Comparison of ENCODE assay signal across 13 cellular contexts in genomic region chr19:900302-901111, GRCh38. TPM values are rescaled to one million over a fixed set of nuclear protein-coding genes. Genes with fewer than 3 reads are reported as not detected.
A peak's percentile ranks its signal among the peaks of the same experiment; 100 is the strongest.
DNase-seq lines count a peak whose midpoint lies in the region; ATAC-seq and TF ChIP-seq lines count a peak whose summit lies in the region.
"Had no signal": no experiment of that assay in that cellular context is flagged by ENCODE, and none has a peak within 500 bp of the region (broad histone marks: within the 10 kb centered on the region; RNA-seq: fewer than 3 reads in every experiment).

No MANE protein-coding gene starts in this region.

- no peak overlapping the region for H3K4ac ChIP-seq in IMR-90 (ENCODE audit: low read depth, low read length)

- in situ Hi-C loops in IMR-90 (cut with MboI; ENCODE audit: low sequenced_read_pairs), result no loop called here

- no peak overlapping the region for H3K18ac ChIP-seq in IMR-90 (ENCODE audit: low read depth, low read length)

- BruUV-seq in IMR-90 (replicated peaks; lab: Mats Ljungman, UMichigan), result no TSS peak

- H3K9me3 Mint-ChIP-seq in activated CD4-positive, alpha-beta T cell treated with anti-CD3 and anti-CD28 coated beads for 36 hours (ENCODE audit: low read depth), result no peaks in the 10 kb centered on the region
- H3K9me3 Mint-ChIP-seq in activated naive CD4-positive, alpha-beta T cell treated with anti-CD3 and anti-CD28 coated beads, Interleukin-2, amount 50 U/mL, for 72 hours, result no peaks in the 10 kb centered on the region
- H3K9me3 Mint-ChIP-seq in natural killer cell treated with Interleukin-12 subunit alpha and Interleukin-12 subunit beta and Interleukin-15 and Interleukin-18, amount 100 ng/mL, for 72 hours, result no peaks in the 10 kb centered on the region
- H3K9me3 Mint-ChIP-seq: activated T-helper 2 cell treated with anti-CD3 and anti-CD28 coated beads, Interferon-gamma antibody, Interleukin-2, Interleukin-4, amounts not matched to agents 10 μg/mL and 5 μg/mL and 100 μg/mL, durations not matched to agents 14 hours and 24 hours and 36 hours had no signal

- dilution Hi-C loops in IMR-90 (cut with HindIII; ENCODE audit: low sequenced_read_pairs, unreplicated experiment), result no loop called here

- no peaks in the 10 kb centered on the region for H3K27me3 ChIP-seq in IMR-90 (ENCODE audit: control insufficient read depth, insufficient read depth, low read length)
- H3K27me3 ChIP-seq: BLaER1 treated with 17β-estradiol and CSF1 and Interleukin-3, amounts not matched to agents 10 nM and 100 nM had no signal

- no peak overlapping the region for H3K27ac ChIP-seq in IMR-90 (ENCODE audit: insufficient read depth, low read length)
- H3K27ac ChIP-seq: BLaER1 treated with 17β-estradiol and CSF1 and Interleukin-3, amounts not matched to agents 10 nM and 100 nM had no signal

- no peak overlapping the region for H3K14ac ChIP-seq in IMR-90 (replicated peaks; ENCODE audit: low read depth, low read length)

- no peak overlapping the region for H2BK15ac ChIP-seq in IMR-90 (ENCODE audit: low read depth, low read length)

- POLR2A ChIA-PET in activated CD4-positive, alpha-beta T cell treated with anti-CD3 and anti-CD28 coated beads for 36 hours (lab: Charles Lee), result no interaction called here
- POLR2A ChIA-PET in IMR-90 (lab: Charles Lee; ENCODE audit: unreplicated experiment), result no interaction called here

- peaks cover 27% of the 10 kb centered on the region; the same call in 1 of the 2 replicates for H3K36me3 ChIP-seq in IMR-90 (ENCODE audit: control insufficient read depth, insufficient read depth, low read length)

- no peak overlapping the region for H4K91ac ChIP-seq in IMR-90 (ENCODE audit: insufficient read depth, low read depth, low read length)

- H3K27ac Mint-ChIP-seq in activated CD4-positive, alpha-beta T cell treated with anti-CD3 and anti-CD28 coated beads for 36 hours, result no peak overlapping the region
- peak overlapping the region in 1 of 2 donors; percentile 29 for H3K27ac Mint-ChIP-seq in activated naive CD4-positive, alpha-beta T cell treated with anti-CD3 and anti-CD28 coated beads, Interleukin-2, amount 50 U/mL, for 72 hours
- no peak overlapping the region for H3K27ac Mint-ChIP-seq in natural killer cell treated with Interleukin-12 subunit alpha and Interleukin-12 subunit beta and Interleukin-15 and Interleukin-18, amount 100 ng/mL, for 72 hours
- H3K27ac Mint-ChIP-seq: activated T-helper 2 cell treated with anti-CD3 and anti-CD28 coated beads, Interferon-gamma antibody, Interleukin-2, Interleukin-4, amounts not matched to agents 10 μg/mL and 5 μg/mL and 100 μg/mL, durations not matched to agents 14 hours and 24 hours and 36 hours had no signal

- H2AFZ ChIP-seq in IMR-90 (replicated peaks; ENCODE audit: low read length, poor library complexity), result no peak overlapping the region

- no peak overlapping the region for H4K5ac ChIP-seq in IMR-90 (ENCODE audit: low read depth, low read length)

- intact Hi-C loops in activated CD4-positive, alpha-beta T cell treated with anti-CD3 and anti-CD28 coated beads for 36 hours (cut with DNase I, micrococcal nuclease), result no loop called here
- intact Hi-C loops in IMR-90 (cut with micrococcal nuclease), result no loop called here

- TF ChIP-seq POLR2A in IMR-90 (IDR thresholded peaks at IDR 0.05; ENCODE audit: low read depth, low read length), result no peak

- peaks cover 47% of the 10 kb centered on the region for H4K20me1 ChIP-seq in IMR-90 (ENCODE audit: insufficient read depth, low read length)

- no peak overlapping the region for H3K4me3 Mint-ChIP-seq in activated CD4-positive, alpha-beta T cell treated with anti-CD3 and anti-CD28 coated beads for 36 hours
- no peak overlapping the region for H3K4me3 Mint-ChIP-seq in natural killer cell treated with Interleukin-12 subunit alpha and Interleukin-12 subunit beta and Interleukin-15 and Interleukin-18, amount 100 ng/mL, for 72 hours

- DNase-seq in activated CD4-positive, alpha-beta T cell treated with anti-CD3 and anti-CD28 coated beads for 36 hours, result peak; percentile 67
- no peak for DNase-seq in activated CD4-positive, alpha-beta T cell treated with anti-CD3 and anti-CD28 coated beads for 1 hour
- DNase-seq in IMR-90 (no peak), DMS153 (lab: John Stamatoyannopoulos, UW) (no peak)
- DNase-seq in activated naive CD4-positive, alpha-beta T cell treated with anti-CD3 and anti-CD28 coated beads, Interleukin-2, amount 50 U/mL, for 72 hours (ENCODE audit: low spot score in 2 of 2), result peak in 1 of 2 donors; percentile 35
- DNase-seq in natural killer cell treated with Interleukin-12 subunit alpha and Interleukin-12 subunit beta and Interleukin-15 and Interleukin-18, amount 100 ng/mL, for 72 hours (ENCODE audit: low spot score), result no peak
- DNase-seq: effector CD4-positive, alpha-beta T cell; NCI-H1417 treated with DMSO at 0.1 percent for 48 hours had no signal

- no peaks in the 10 kb centered on the region for H3K9me3 ChIP-seq in IMR-90 (ENCODE audit: control insufficient read depth, insufficient read depth, low read length)
- H3K9me3 ChIP-seq: BLaER1 treated with 17β-estradiol and CSF1 and Interleukin-3, amounts not matched to agents 10 nM and 100 nM had no signal

- H3K4me1 Mint-ChIP-seq in activated CD4-positive, alpha-beta T cell treated with anti-CD3 and anti-CD28 coated beads for 36 hours, result peaks cover 18% of the 10 kb centered on the region
- H3K4me1 Mint-ChIP-seq in natural killer cell treated with Interleukin-12 subunit alpha and Interleukin-12 subunit beta and Interleukin-15 and Interleukin-18, amount 100 ng/mL, for 72 hours (ENCODE audit: low read depth in 2 of 2), result peaks cover 0 to 3% of the 10 kb centered on the region in 2 donors

- ATAC-seq in activated CD4-positive, alpha-beta T cell treated with anti-CD3 and anti-CD28 coated beads for 36 hours, result peak; percentile 54
- ATAC-seq in IMR-90 (ENCODE audit: low read depth) (peak; percentile 46), GM21576 (IDR thresholded peaks at IDR 0.05; ENCODE audit: unreplicated experiment) (no peak), HG02588 (IDR thresholded peaks at IDR 0.05; ENCODE audit: unreplicated experiment) (no peak)
- ATAC-seq in activated naive CD4-positive, alpha-beta T cell treated with anti-CD3 and anti-CD28 coated beads, Interleukin-2, amount 50 U/mL, for 72 hours, result peak; percentile 32 to 75
- ATAC-seq in natural killer cell treated with Interleukin-12 subunit alpha and Interleukin-12 subunit beta and Interleukin-15 and Interleukin-18, amount 100 ng/mL, for 72 hours, result peak; percentile 34 to 52

- H3K4me3 ChIP-seq in IMR-90 (ENCODE audit: insufficient read depth, low read depth, low read length), result no peak overlapping the region
- H3K4me3 ChIP-seq: BLaER1 treated with 17β-estradiol and CSF1 and Interleukin-3, amounts not matched to agents 10 nM and 100 nM had no signal

- no peak overlapping the region for H4K8ac ChIP-seq in IMR-90 (ENCODE audit: low read depth in 2 of 2, low read length in 2 of 2)

- WGBS in IMR-90 (ENCODE audit: extremely low coverage in 2 of 2, insufficient read length in 1 of 2), 2 experiments, result 94% methylated on average over 13 of the region's 30 CpGs; no CpG with 5 or more reads in 1 of the 2 experiments

- H3K4me2 ChIP-seq in IMR-90 (ENCODE audit: low read depth, low read length), result no peak overlapping the region
- H3K4me2 ChIP-seq: BLaER1 treated with 17β-estradiol and CSF1 and Interleukin-3, amounts not matched to agents 10 nM and 100 nM had no signal

- CTCF ChIA-PET in activated CD4-positive, alpha-beta T cell treated with anti-CD3 and anti-CD28 coated beads for 36 hours (lab: Charles Lee), result no interaction called here
- CTCF ChIA-PET in IMR-90 (lab: Yijun Ruan, JAX), result no interaction called here

- H3K56ac ChIP-seq in IMR-90 (ENCODE audit: extremely low read depth, insufficient read depth, low read length), result no peak overlapping the region

- peaks cover 2% of the 10 kb centered on the region; the same call in 1 of the 2 replicates for H3K4me1 ChIP-seq in IMR-90 (ENCODE audit: control insufficient read depth, insufficient read depth, low read length)

- peaks cover under 1% of the 10 kb centered on the region; the same call in 1 of the 2 replicates for H3K9me1 ChIP-seq in IMR-90 (ENCODE audit: insufficient read depth, low read length)

- H3K27me3 Mint-ChIP-seq in activated CD4-positive, alpha-beta T cell treated with anti-CD3 and anti-CD28 coated beads for 36 hours, result no peaks in the 10 kb centered on the region
- no peaks in the 10 kb centered on the region for H3K27me3 Mint-ChIP-seq in natural killer cell treated with Interleukin-12 subunit alpha and Interleukin-12 subunit beta and Interleukin-15 and Interleukin-18, amount 100 ng/mL, for 72 hours

- H2BK5ac ChIP-seq in IMR-90 (ENCODE audit: low read depth, low read length, poor library complexity, severe bottlenecking), result no peak overlapping the region

- no peak overlapping the region for H3K23ac ChIP-seq in IMR-90 (ENCODE audit: low read depth, low read length)

- H2BK120ac ChIP-seq in IMR-90 (ENCODE audit: low read depth, low read length), result no peak overlapping the region

- H3K36me3 Mint-ChIP-seq in activated CD4-positive, alpha-beta T cell treated with anti-CD3 and anti-CD28 coated beads for 36 hours (ENCODE audit: low read depth), result peaks cover 21% of the 10 kb centered on the region
- H3K36me3 Mint-ChIP-seq in activated naive CD4-positive, alpha-beta T cell treated with anti-CD3 and anti-CD28 coated beads, Interleukin-2, amount 50 U/mL, for 72 hours, result no peaks in the 10 kb centered on the region
- H3K36me3 Mint-ChIP-seq in natural killer cell treated with Interleukin-12 subunit alpha and Interleukin-12 subunit beta and Interleukin-15 and Interleukin-18, amount 100 ng/mL, for 72 hours, result no peaks in the 10 kb centered on the region

- H2AK5ac ChIP-seq in IMR-90 (ENCODE audit: low read depth, low read length), result no peak overlapping the region

- H3K79me1 ChIP-seq in IMR-90 (ENCODE audit: low read depth in 1 of 2, low read length in 2 of 2), result peaks cover 10 to 43% of the 10 kb centered on the region in 2 experiments

- no peak for TF ChIP-seq RAD21 in IMR-90 (IDR thresholded peaks at IDR 0.05; ENCODE audit: low read length)

- no peak overlapping the region for H3K9ac ChIP-seq in IMR-90 (ENCODE audit: low read depth, low read length)
- H3K9ac ChIP-seq: BLaER1 treated with 17β-estradiol and CSF1 and Interleukin-3, amounts not matched to agents 10 nM and 100 nM had no signal

- TF ChIP-seq CTCF in IMR-90 (conservative IDR thresholded peaks at IDR 0.05; ENCODE audit: low read depth, low read length), result no peak

- no peak overlapping the region for H2BK20ac ChIP-seq in IMR-90 (ENCODE audit: low read depth, low read length)

- peak overlapping the region; percentile 28 for H2AK9ac ChIP-seq in IMR-90 (replicated peaks; ENCODE audit: low read depth, low read length, poor library complexity)

RNA-seq across cellular contexts. Expression of gene RNU6-9, which starts 7.2 kb away (rescaled TPM):
- not detected for total RNA-seq in activated CD4-positive, alpha-beta T cell treated with anti-CD3 and anti-CD28 coated beads for 36 hours
- total RNA-seq in IMR-90 (2012; rRNA removed), result not detected in 2 replicates
- not detected in 2 replicates for polyA plus RNA-seq in IMR-90 (2012; rRNA removed)
- not detected in 2 replicates for polyA plus RNA-seq in IMR-90 (2012; cell fraction: cytosol; rRNA removed)
- not detected in 2 replicates for polyA plus RNA-seq in IMR-90 (2012; cell fraction: nucleus; rRNA removed; ENCODE audit: low replicate concordance)
- total RNA-seq in activated naive CD4-positive, alpha-beta T cell treated with anti-CD3 and anti-CD28 coated beads, Interleukin-2, amount 50 U/mL, for 72 hours, result not detected
- total RNA-seq in natural killer cell treated with Interleukin-12 subunit alpha and Interleukin-12 subunit beta and Interleukin-15 and Interleukin-18, amount 100 ng/mL, for 72 hours, result not detected
- total RNA-seq: activated T-helper 2 cell treated with anti-CD3 and anti-CD28 coated beads, Interferon-gamma antibody, Interleukin-2, Interleukin-4, amounts not matched to agents 10 μg/mL and 5 μg/mL and 100 μg/mL, durations not matched to agents 14 hours and 24 hours and 36 hours; pulmonary artery endothelial cell had no signal

RNA-seq across cellular contexts. Expression of gene MED16, which starts 7.5 kb away (rescaled TPM):
- 10 to 100 TPM; 52.6 to 70.3 TPM for total RNA-seq in activated CD4-positive, alpha-beta T cell treated with anti-CD3 and anti-CD28 coated beads for 36 hours
- 8.1 and 15.3 TPM in 2 replicates for total RNA-seq in IMR-90 (2012; rRNA removed)
- polyA plus RNA-seq in IMR-90 (2012; rRNA removed), result 40.2 and 49.0 TPM in 2 replicates
- polyA plus RNA-seq in IMR-90 (2012; cell fraction: cytosol; rRNA removed), result 38.6 and 59.2 TPM in 2 replicates
- polyA plus RNA-seq in IMR-90 (2012; cell fraction: nucleus; rRNA removed; ENCODE audit: low replicate concordance), result 38.3 and 110 TPM in 2 replicates
- 10 to 100 TPM; 42.0 to 61.8 TPM for total RNA-seq in activated naive CD4-positive, alpha-beta T cell treated with anti-CD3 and anti-CD28 coated beads, Interleukin-2, amount 50 U/mL, for 72 hours
- 10 to 100 TPM; 46.4 to 79.6 TPM for total RNA-seq in natural killer cell treated with Interleukin-12 subunit alpha and Interleukin-12 subunit beta and Interleukin-15 and Interleukin-18, amount 100 ng/mL, for 72 hours

RNA-seq across cellular contexts. Expression of gene R3HDM4, which starts 12.5 kb away (rescaled TPM):
- 10 to 100 TPM; 73.7 to 83.3 TPM for total RNA-seq in activated CD4-positive, alpha-beta T cell treated with anti-CD3 and anti-CD28 coated beads for 36 hours
- 8.9 and 9.0 TPM in 2 replicates for total RNA-seq in IMR-90 (2012; rRNA removed)
- polyA plus RNA-seq in IMR-90 (2012; rRNA removed), result 51.5 and 52.5 TPM in 2 replicates
- 36.9 and 69.3 TPM in 2 replicates for polyA plus RNA-seq in IMR-90 (2012; cell fraction: cytosol; rRNA removed)
- 60.4 and 87.8 TPM in 2 replicates for polyA plus RNA-seq in IMR-90 (2012; cell fraction: nucleus; rRNA removed; ENCODE audit: low replicate concordance)
- 100 to 1,000 TPM in 1 of 2 donors, 10 to 100 TPM in 1; 98.3 to 102 TPM for total RNA-seq in activated naive CD4-positive, alpha-beta T cell treated with anti-CD3 and anti-CD28 coated beads, Interleukin-2, amount 50 U/mL, for 72 hours
- total RNA-seq in natural killer cell treated with Interleukin-12 subunit alpha and Interleukin-12 subunit beta and Interleukin-15 and Interleukin-18, amount 100 ng/mL, for 72 hours, result 10 to 100 TPM; 48.4 to 68.3 TPM

RNA-seq across cellular contexts. Expression of gene KISS1R, which starts 16.6 kb away (rescaled TPM):
- 10 to 100 TPM; 14.3 to 18.4 TPM for total RNA-seq in activated CD4-positive, alpha-beta T cell treated with anti-CD3 and anti-CD28 coated beads for 36 hours
- total RNA-seq in IMR-90 (2012; rRNA removed), result not detected in 2 replicates
- polyA plus RNA-seq in IMR-90 (2012; rRNA removed), result not detected in 2 replicates
- 0.02 and 0.09 TPM in 2 replicates for polyA plus RNA-seq in IMR-90 (2012; cell fraction: cytosol; rRNA removed)
- polyA plus RNA-seq in IMR-90 (2012; cell fraction: nucleus; rRNA removed; ENCODE audit: low replicate concordance), result 0.13 TPM in 1 of 2 replicates, not detected in the other
- total RNA-seq in activated naive CD4-positive, alpha-beta T cell treated with anti-CD3 and anti-CD28 coated beads, Interleukin-2, amount 50 U/mL, for 72 hours, result 10 to 100 TPM; 10.9 to 32.4 TPM
- 1 to 10 TPM in 1 of 2 donors, not detected in 1; 1.1 TPM for total RNA-seq in natural killer cell treated with Interleukin-12 subunit alpha and Interleukin-12 subunit beta and Interleukin-15 and Interleukin-18, amount 100 ng/mL, for 72 hours
- total RNA-seq: pulmonary artery endothelial cell had no signal

RNA-seq across cellular contexts. Expression of gene ARID3A, which starts 25.3 kb away (rescaled TPM):
- total RNA-seq in activated CD4-positive, alpha-beta T cell treated with anti-CD3 and anti-CD28 coated beads for 36 hours, result 10 to 100 TPM; 25.1 to 36.0 TPM
- total RNA-seq in IMR-90 (2012; rRNA removed), result 16.0 and 16.7 TPM in 2 replicates
- 23.1 and 29.4 TPM in 2 replicates for polyA plus RNA-seq in IMR-90 (2012; rRNA removed)
- polyA plus RNA-seq in IMR-90 (2012; cell fraction: cytosol; rRNA removed), result 11.4 and 20.8 TPM in 2 replicates
- polyA plus RNA-seq in IMR-90 (2012; cell fraction: nucleus; rRNA removed; ENCODE audit: low replicate concordance), result 47.6 and 91.2 TPM in 2 replicates
- total RNA-seq in activated naive CD4-positive, alpha-beta T cell treated with anti-CD3 and anti-CD28 coated beads, Interleukin-2, amount 50 U/mL, for 72 hours, result 10 to 100 TPM; 22.4 to 35.7 TPM
- total RNA-seq in natural killer cell treated with Interleukin-12 subunit alpha and Interleukin-12 subunit beta and Interleukin-15 and Interleukin-18, amount 100 ng/mL, for 72 hours, result 10 to 100 TPM; 42.8 to 46.1 TPM

Comparison
In these comparisons a context has a peak if more than half of its experiments do, and no peak if none do; other contexts are left out.
1. ATAC-seq: peak in activated CD4-positive, alpha-beta T cell treated with anti-CD3 and anti-CD28 coated beads for 36 hours (single experiment), IMR-90 (single experiment), activated naive CD4-positive, alpha-beta T cell treated with anti-CD3 and anti-CD28 coated beads, Interleukin-2, amount 50 U/mL, for 72 hours (2 of 2) and natural killer cell treated with Interleukin-12 subunit alpha and Interleukin-12 subunit beta and Interleukin-15 and Interleukin-18, amount 100 ng/mL, for 72 hours (2 of 2); none in GM21576 (single experiment) and HG02588 (single experiment).